ENCODE assay signal across 17 cellular contexts in genomic region chr17:17002731-17003715, GRCh38. TPM values are rescaled to one million over a fixed set of nuclear protein-coding genes. Genes with fewer than 3 reads are reported as not detected.
A peak's percentile ranks its signal among the peaks of the same experiment; 100 is the strongest.
DNase-seq lines count a peak whose midpoint lies in the region; ATAC-seq and TF ChIP-seq lines count a peak whose summit lies in the region.
"Not testable (repeated sequence)": the region's sequence is repeated elsewhere in the genome, so short reads cannot be mapped to it uniquely, and the experiment has no call there.
"Had no signal": no experiment of that assay in that cellular context is flagged by ENCODE, and none has a peak within 500 bp of the region (broad histone marks: within the 10 kb centered on the region; RNA-seq: fewer than 3 reads in every experiment).

No MANE protein-coding gene starts in this region.

- H2BK20ac ChIP-seq in IMR-90 (ENCODE audit: low read depth, low read length) = not testable (repeated sequence)

- not testable (repeated sequence) for H3K36me3 Mint-ChIP-seq in WTC11

- H3K27ac Mint-ChIP-seq in WTC11 = not testable (repeated sequence)

- H3K4ac ChIP-seq in IMR-90 (ENCODE audit: low read depth, low read length); mesenchymal stem cell (ENCODE audit: low read depth in 1 of 2, low read length in 2 of 2): not testable (repeated sequence)

- not testable (repeated sequence) for TF ChIP-seq RAD21 in IMR-90 (IDR thresholded peaks at IDR 0.05; ENCODE audit: low read length)

- H3K18ac ChIP-seq in IMR-90 (ENCODE audit: low read depth, low read length); mesenchymal stem cell (ENCODE audit: low read depth in 1 of 2, low read length in 2 of 2): not testable (repeated sequence)

- H4K91ac ChIP-seq in IMR-90 (ENCODE audit: insufficient read depth, low read depth, low read length); mesenchymal stem cell (ENCODE audit: low read length): not testable (repeated sequence)

- not testable (repeated sequence) for H3K27ac ChIP-seq in A673 (ENCODE audit: low read depth, low read length, poor library complexity, severe bottlenecking); IMR-90 (ENCODE audit: insufficient read depth, low read length); mesenchymal stem cell (ENCODE audit: low read length, poor library complexity, severe bottlenecking)

- not testable (repeated sequence) for H3K79me1 ChIP-seq in IMR-90 (ENCODE audit: low read depth in 1 of 2, low read length in 2 of 2); mesenchymal stem cell (replicated peaks; ENCODE audit: low read length, poor library complexity, severe bottlenecking)

- 80% methylated on average over 4 of the region's 20 CpGs; no CpG with 5 or more reads in 1 of the 2 experiments for WGBS in IMR-90 (ENCODE audit: extremely low coverage in 2 of 2, insufficient read length in 1 of 2), 2 experiments
- 87% methylated on average over 20 of the region's 20 CpGs for WGBS in mesenchymal stem cell

- not testable (repeated sequence) for H3K4me2 ChIP-seq in IMR-90 (ENCODE audit: low read depth, low read length); mesenchymal stem cell (ENCODE audit: low read length, poor library complexity, severe bottlenecking)

- not testable (repeated sequence) for H2AFZ ChIP-seq in IMR-90 (replicated peaks; ENCODE audit: low read length, poor library complexity); mesenchymal stem cell (ENCODE audit: low read depth, low read length)

- not testable (repeated sequence) for H4K5ac ChIP-seq in IMR-90 (ENCODE audit: low read depth, low read length)

- not testable (repeated sequence) for H3K4me3 ChIP-seq in A673 (ENCODE audit: low read depth, low read length, poor library complexity, severe bottlenecking); IMR-90 (ENCODE audit: insufficient read depth, low read depth, low read length); mesenchymal stem cell (ENCODE audit: insufficient read depth in 1 of 2, low read depth in 1 of 2, low read length in 2 of 2)

- H2BK120ac ChIP-seq in IMR-90 (ENCODE audit: low read depth, low read length); mesenchymal stem cell (ENCODE audit: low read depth, low read length): not testable (repeated sequence)

- intact Hi-C loops in A673 (cut with micrococcal nuclease; ENCODE audit: unreplicated experiment) = loop anchor here (5.0 kb wide), 2 partner anchors 144 to 204 kb away; partner anchors contain the start of gene PLD6
- intact Hi-C loops in IMR-90 (cut with micrococcal nuclease) = loop anchor here (5.0 to 10.0 kb wide), 3 partner anchors 102 to 639 kb away; no protein-coding TSS in a partner anchor
- intact Hi-C loops in cardiac septum (cut with DNase I) = loop anchor here (10.0 kb wide), 2 partner anchors 202 to 302 kb away; partner anchors contain the start of genes NT5M and PLD6
- intact Hi-C loops in posterior vena cava (cut with DNase I) = loop anchor here (10.0 kb wide), 4 partner anchors 122 to 212 kb away; partner anchors contain the start of gene PLD6 (in 1 of the 2)

- not testable (repeated sequence) for H3K27me3 Mint-ChIP-seq in WTC11 (ENCODE audit: low read depth)

- not testable (repeated sequence) for TF ChIP-seq CTCF in A673 (conservative IDR thresholded peaks at IDR 0.05; ENCODE audit: low read depth, low read length); IMR-90 (conservative IDR thresholded peaks at IDR 0.05; ENCODE audit: low read depth, low read length); WTC11 (IDR thresholded peaks at IDR 0.05)

- H3K9me3 ChIP-seq in A673 (ENCODE audit: low read depth, low read length, poor library complexity, severe bottlenecking); IMR-90 (ENCODE audit: control insufficient read depth, insufficient read depth, low read length); mesenchymal stem cell (ENCODE audit: control insufficient read depth, low read length): not testable (repeated sequence)

- ATAC-seq in IMR-90 (ENCODE audit: low read depth); WTC11: not testable (repeated sequence)

- not testable (repeated sequence) for H4K8ac ChIP-seq in IMR-90 (ENCODE audit: low read depth in 2 of 2, low read length in 2 of 2)
- H4K8ac ChIP-seq in mesenchymal stem cell (ENCODE audit: low read length) = peak overlapping the region; percentile 72

- CTCF ChIA-PET in A673 (lab: Charles Lee) = interaction anchor here (0.7 kb wide), 1 partner anchor 12 kb away, joined by 5 read pairs; no protein-coding TSS in a partner anchor
- CTCF ChIA-PET in IMR-90 (lab: Yijun Ruan, JAX) = not testable (repeated sequence)
- CTCF ChIA-PET in WTC11 (lab: Charles Lee) = interaction anchor here (1.2 kb wide), 1 partner anchor 11 kb away, joined by 3 read pairs; no protein-coding TSS in a partner anchor

- not testable (repeated sequence) for H2BK15ac ChIP-seq in IMR-90 (ENCODE audit: low read depth, low read length); mesenchymal stem cell (ENCODE audit: low read depth, poor library complexity, severe bottlenecking)

- not testable (repeated sequence) for BruUV-seq in A673 (replicated peaks; lab: Mats Ljungman, UMichigan); IMR-90 (replicated peaks; lab: Mats Ljungman, UMichigan)

- peak overlapping the region; percentile 16; the same call in 1 of the 2 replicates for H2AK5ac ChIP-seq in IMR-90 (ENCODE audit: low read depth, low read length)
- not testable (repeated sequence) for H2AK5ac ChIP-seq in mesenchymal stem cell (ENCODE audit: low read length, severe bottlenecking)

- POLR2A ChIA-PET in A673 (lab: Charles Lee; ENCODE audit: low non-redundant PET); IMR-90 (lab: Charles Lee; ENCODE audit: unreplicated experiment); WTC11 (lab: Charles Lee): not testable (repeated sequence)

- H3K9ac ChIP-seq in IMR-90 (ENCODE audit: low read depth, low read length); mesenchymal stem cell (ENCODE audit: low read length): not testable (repeated sequence)

- in situ Hi-C loops in IMR-90 (cut with MboI; ENCODE audit: low sequenced_read_pairs) = loop anchor here (25.0 kb wide), 1 partner anchor 634 kb away; no protein-coding TSS in a partner anchor

- not testable (repeated sequence) for H3K23ac ChIP-seq in IMR-90 (ENCODE audit: low read depth, low read length); mesenchymal stem cell (ENCODE audit: low read length in 2 of 2)

- H3K4me1 Mint-ChIP-seq in WTC11 = not testable (repeated sequence)

- not testable (repeated sequence) for H3K9me3 Mint-ChIP-seq in WTC11

- not testable (repeated sequence) for H3K36me3 ChIP-seq in A673 (ENCODE audit: insufficient read depth, low read length, poor library complexity, severe bottlenecking); IMR-90 (ENCODE audit: control insufficient read depth, insufficient read depth, low read length); mesenchymal stem cell (ENCODE audit: control insufficient read depth in 1 of 2, insufficient read depth in 2 of 2, low read depth in 1 of 2, low read length in 2 of 2)

- not testable (repeated sequence) for H2AK9ac ChIP-seq in IMR-90 (replicated peaks; ENCODE audit: low read depth, low read length, poor library complexity)

- not testable (repeated sequence) for H2BK5ac ChIP-seq in IMR-90 (ENCODE audit: low read depth, low read length, poor library complexity, severe bottlenecking); mesenchymal stem cell (ENCODE audit: low read depth, low read length, poor library complexity, severe bottlenecking)

- not testable (repeated sequence) for H3K9me1 ChIP-seq in IMR-90 (ENCODE audit: insufficient read depth, low read length)

- H3K4me3 Mint-ChIP-seq in WTC11 = not testable (repeated sequence)

- DNase-seq in A673 (ENCODE audit: low spot score) = peak; percentile 53
- peak; percentile 19 for DNase-seq in EH (ENCODE audit: low read depth)
- not testable (repeated sequence) for DNase-seq in IMR-90; WTC11 (ENCODE audit: low spot score); mesenchymal stem cell
- peak; percentile 88 for DNase-seq in NCI-H345 (lab: John Stamatoyannopoulos, UW)
- peak; percentile 62 for DNase-seq in cardiac septum (ENCODE audit: low spot score)
- peak; percentile 74 for DNase-seq in posterior vena cava (ENCODE audit: low spot score)

- H3K14ac ChIP-seq in IMR-90 (replicated peaks; ENCODE audit: low read depth, low read length); mesenchymal stem cell (ENCODE audit: low read length in 2 of 2): not testable (repeated sequence)

- H3K56ac ChIP-seq in IMR-90 (ENCODE audit: extremely low read depth, insufficient read depth, low read length) = not testable (repeated sequence)

- dilution Hi-C loops in IMR-90 (cut with HindIII; ENCODE audit: low sequenced_read_pairs, unreplicated experiment) = not testable (repeated sequence)

- not testable (repeated sequence) for H3K4me1 ChIP-seq in A673 (ENCODE audit: insufficient read depth, low read length, poor library complexity, severe bottlenecking); IMR-90 (ENCODE audit: control insufficient read depth, insufficient read depth, low read length)
- H3K4me1 ChIP-seq in mesenchymal stem cell (ENCODE audit: control insufficient read depth, insufficient read depth, low read depth, low read length) = peaks cover 16% of the 10 kb centered on the region

- not testable (repeated sequence) for H3K27me3 ChIP-seq in A673 (replicated peaks; ENCODE audit: insufficient read depth, low read depth, low read length, poor library complexity); mesenchymal stem cell (ENCODE audit: control insufficient read depth in 1 of 2, insufficient read depth in 1 of 2, low read length in 2 of 2)
- peaks cover 12% of the 10 kb centered on the region for H3K27me3 ChIP-seq in IMR-90 (ENCODE audit: control insufficient read depth, insufficient read depth, low read length)

- not testable (repeated sequence) for H2BK12ac ChIP-seq in mesenchymal stem cell (ENCODE audit: low read length in 2 of 2)

- H4K20me1 ChIP-seq in IMR-90 (ENCODE audit: insufficient read depth, low read length) = not testable (repeated sequence)

- TF ChIP-seq POLR2A in IMR-90 (IDR thresholded peaks at IDR 0.05; ENCODE audit: low read depth, low read length) = not testable (repeated sequence)

RNA-seq across cellular contexts. Expression of gene TNFRSF13B, which starts 31.1 kb away (rescaled TPM):
- total RNA-seq in A673 (2021) = not detected in 2 replicates
- not detected in 2 replicates for total RNA-seq in IMR-90 (2012; rRNA removed)
- polyA plus RNA-seq in IMR-90 (2012; rRNA removed) = not detected in 2 replicates
- polyA plus RNA-seq in IMR-90 (2012; cell fraction: cytosol; rRNA removed) = not detected in 2 replicates
- polyA plus RNA-seq in IMR-90 (2012; cell fraction: nucleus; rRNA removed; ENCODE audit: low replicate concordance) = not detected in 2 replicates
- 0.18 TPM in 2 of 3 replicates, not detected in the other for total RNA-seq in WTC11 (2021)
- total RNA-seq in cardiac septum = not detected
- polyA plus RNA-seq in mesenchymal stem cell (2013, experiment 1 of 2) = not detected
- not detected for polyA plus RNA-seq in mesenchymal stem cell (2013, experiment 2 of 2)
- not detected for total RNA-seq in posterior vena cava
- total RNA-seq: CD4-positive, alpha-beta memory T cell; H4; HT-29; LHCN-M2; MCF 10A; PC-9; Right ventricle myocardium superior; SJSA1 had no signal
- polyA plus RNA-seq: AG04450 had no signal

RNA-seq across cellular contexts. Expression of gene MPRIP, which starts 39.2 kb away (rescaled TPM):
- total RNA-seq in A673 (2021) (290 and 302 TPM in 2 replicates), IMR-90 (2012; rRNA removed) (111 and 113 TPM in 2 replicates), WTC11 (2021) (127 to 140 TPM (median 136 TPM) in 3 replicates), cardiac septum (554 TPM), posterior vena cava (100 to 1,000 TPM; 359 to 405 TPM)
- polyA plus RNA-seq in IMR-90 (2012; rRNA removed) = 147 and 149 TPM in 2 replicates
- 125 and 140 TPM in 2 replicates for polyA plus RNA-seq in IMR-90 (2012; cell fraction: cytosol; rRNA removed)
- 139 TPM in 2 replicates for polyA plus RNA-seq in IMR-90 (2012; cell fraction: nucleus; rRNA removed; ENCODE audit: low replicate concordance)
- 112 TPM for polyA plus RNA-seq in mesenchymal stem cell (2013, experiment 1 of 2)
- polyA plus RNA-seq in mesenchymal stem cell (2013, experiment 2 of 2) = 112 TPM
